Comparison of ENCODE assay signal across 1 cellular context in the genomic region with DNA sequence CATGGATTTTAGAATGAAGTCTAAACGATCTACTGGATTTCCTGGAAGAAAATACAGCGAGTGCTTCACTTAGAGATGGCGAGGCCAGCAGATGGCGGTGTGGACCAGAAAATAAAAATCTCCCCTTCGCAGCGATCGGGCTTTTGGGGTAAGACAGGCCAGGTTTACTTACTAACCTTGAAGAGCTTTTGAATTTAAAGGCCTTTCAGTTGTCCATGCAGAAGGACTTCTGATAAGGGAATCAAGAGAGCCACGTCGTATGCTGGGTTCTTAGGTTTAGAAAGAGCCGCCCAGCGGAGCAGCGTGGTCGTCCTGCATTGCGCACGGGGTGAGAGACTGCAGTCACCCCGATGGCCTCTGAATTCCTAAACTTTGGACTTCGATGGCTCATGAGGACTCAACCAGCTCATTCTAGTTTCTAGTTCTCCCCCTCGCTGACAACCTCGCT.
TF ChIP-seq lines count a peak whose summit lies in the region.

No MANE protein-coding gene starts in this region.

TF ChIP-seq in neural cell, 6 proteins besides CTCF, POLR2A, EP300 and RAD21:
- TF ChIP-seq, protein P1, sequence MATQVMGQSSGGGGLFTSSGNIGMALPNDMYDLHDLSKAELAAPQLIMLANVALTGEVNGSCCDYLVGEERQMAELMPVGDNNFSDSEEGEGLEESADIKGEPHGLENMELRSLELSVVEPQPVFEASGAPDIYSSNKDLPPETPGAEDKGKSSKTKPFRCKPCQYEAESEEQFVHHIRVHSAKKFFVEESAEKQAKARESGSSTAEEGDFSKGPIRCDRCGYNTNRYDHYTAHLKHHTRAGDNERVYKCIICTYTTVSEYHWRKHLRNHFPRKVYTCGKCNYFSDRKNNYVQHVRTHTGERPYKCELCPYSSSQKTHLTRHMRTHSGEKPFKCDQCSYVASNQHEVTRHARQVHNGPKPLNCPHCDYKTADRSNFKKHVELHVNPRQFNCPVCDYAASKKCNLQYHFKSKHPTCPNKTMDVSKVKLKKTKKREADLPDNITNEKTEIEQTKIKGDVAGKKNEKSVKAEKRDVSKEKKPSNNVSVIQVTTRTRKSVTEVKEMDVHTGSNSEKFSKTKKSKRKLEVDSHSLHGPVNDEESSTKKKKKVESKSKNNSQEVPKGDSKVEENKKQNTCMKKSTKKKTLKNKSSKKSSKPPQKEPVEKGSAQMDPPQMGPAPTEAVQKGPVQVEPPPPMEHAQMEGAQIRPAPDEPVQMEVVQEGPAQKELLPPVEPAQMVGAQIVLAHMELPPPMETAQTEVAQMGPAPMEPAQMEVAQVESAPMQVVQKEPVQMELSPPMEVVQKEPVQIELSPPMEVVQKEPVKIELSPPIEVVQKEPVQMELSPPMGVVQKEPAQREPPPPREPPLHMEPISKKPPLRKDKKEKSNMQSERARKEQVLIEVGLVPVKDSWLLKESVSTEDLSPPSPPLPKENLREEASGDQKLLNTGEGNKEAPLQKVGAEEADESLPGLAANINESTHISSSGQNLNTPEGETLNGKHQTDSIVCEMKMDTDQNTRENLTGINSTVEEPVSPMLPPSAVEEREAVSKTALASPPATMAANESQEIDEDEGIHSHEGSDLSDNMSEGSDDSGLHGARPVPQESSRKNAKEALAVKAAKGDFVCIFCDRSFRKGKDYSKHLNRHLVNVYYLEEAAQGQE (IDR thresholded peaks at IDR 0.05; ENCODE audit: borderline replicate concordance): no peak
- TF ChIP-seq POLR2AphosphoS5 (IDR thresholded peaks at IDR 0.05): no peak
- no peak for TF ChIP-seq EZH2 (IDR thresholded peaks at IDR 0.05; ENCODE audit: borderline replicate concordance, insufficient read depth, low read length, poor library complexity, severe bottlenecking)
- no peak for TF ChIP-seq MXI1 (conservative IDR thresholded peaks at IDR 0.05; ENCODE audit: poor library complexity, severe bottlenecking)
- TF ChIP-seq SMC3 (conservative IDR thresholded peaks at IDR 0.05; ENCODE audit: poor library complexity): peak; percentile 88
